ENCODE assay signal across 1 cellular context in the genomic region with DNA sequence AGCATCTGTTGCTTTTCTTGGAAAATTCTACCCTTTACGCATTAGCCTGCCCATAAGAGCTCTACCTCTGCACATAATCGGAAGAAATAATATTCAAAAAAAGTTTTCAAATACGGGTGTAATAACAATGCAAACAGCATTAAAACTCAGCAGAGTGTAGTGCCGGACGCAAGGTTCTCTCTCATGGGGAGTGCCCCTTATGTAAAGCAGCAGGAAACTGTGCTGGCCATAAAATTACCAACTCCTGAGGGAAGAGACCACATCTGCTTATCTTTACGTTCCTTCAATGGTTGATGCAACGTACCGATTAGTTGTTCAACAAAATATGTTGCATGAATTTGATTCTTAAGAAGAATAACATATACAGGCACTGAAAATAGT.
TF ChIP-seq lines count a peak whose summit lies in the region.

No MANE protein-coding gene starts in this region.

TF ChIP-seq in GM12878, 131 proteins besides CTCF, POLR2A, EP300 and RAD21:
- TF ChIP-seq POU2F2 (IDR thresholded peaks at IDR 0.05; ENCODE audit: borderline replicate concordance, low read depth, low read length) (peak; percentile 92; the same call in 2 of the 3 replicates), CREB1 (IDR thresholded peaks at IDR 0.05; ENCODE audit: low read depth) (0 out of 2 replicates have a peak, but pooled peaks have one; percentile 51), CREM (IDR thresholded peaks at IDR 0.05; ENCODE audit: low read depth) (peak; percentile 21; the same call in 1 of the 2 replicates), KAT2A (conservative IDR thresholded peaks at IDR 0.05; ENCODE audit: control insufficient read depth, low read depth, low read length) (no peak), IKZF2 (IDR thresholded peaks at IDR 0.05) (peak; percentile 62 to 66; a peak in 3 of 4 replicates), RBBP5 (conservative IDR thresholded peaks at IDR 0.05) (0 out of 2 replicates have a peak, but pooled peaks have one; percentile 46), SIX5 (IDR thresholded peaks at IDR 0.05; ENCODE audit: low read depth, low read length, severe bottlenecking) (peak; percentile 1), IKZF1 (conservative IDR thresholded peaks at IDR 0.05) (peak; percentile 33; the same call in 1 of the 2 replicates), MEF2A (IDR thresholded peaks at IDR 0.05; ENCODE audit: insufficient read depth, low read depth, low read length) (0 out of 2 replicates have a peak, but pooled peaks have one; percentile 21), RUNX3 (IDR thresholded peaks at IDR 0.05; ENCODE audit: low read length) (peak; percentile 82), PAX5 (IDR thresholded peaks at IDR 0.05; ENCODE audit: borderline replicate concordance, low read depth, low read length) (peak; percentile 50; the same call in 1 of the 2 replicates), FOXM1 (IDR thresholded peaks at IDR 0.05; ENCODE audit: low read depth, low read length) (peak; percentile 68; the same call in 1 of the 2 replicates), POLR2AphosphoS2 (IDR thresholded peaks at IDR 0.05; ENCODE audit: low read depth, low read length) (no peak), NR2F1 (conservative IDR thresholded peaks at IDR 0.05) (0 out of 2 replicates have a peak, but pooled peaks have one; percentile 5), MEF2B (IDR thresholded peaks at IDR 0.05; ENCODE audit: partially characterized antibody, poor library complexity, severe bottlenecking) (peak; percentile 29), CBFB (IDR thresholded peaks at IDR 0.05; ENCODE audit: low read depth) (0 out of 2 replicates have a peak, but pooled peaks have one; percentile 14), CBX5 (IDR thresholded peaks at IDR 0.05; ENCODE audit: low read depth) (0 out of 2 replicates have a peak, but pooled peaks have one; percentile 41), GATAD2B (conservative IDR thresholded peaks at IDR 0.05; ENCODE audit: low read depth) (no peak)
- TF ChIP-seq, protein P1, sequence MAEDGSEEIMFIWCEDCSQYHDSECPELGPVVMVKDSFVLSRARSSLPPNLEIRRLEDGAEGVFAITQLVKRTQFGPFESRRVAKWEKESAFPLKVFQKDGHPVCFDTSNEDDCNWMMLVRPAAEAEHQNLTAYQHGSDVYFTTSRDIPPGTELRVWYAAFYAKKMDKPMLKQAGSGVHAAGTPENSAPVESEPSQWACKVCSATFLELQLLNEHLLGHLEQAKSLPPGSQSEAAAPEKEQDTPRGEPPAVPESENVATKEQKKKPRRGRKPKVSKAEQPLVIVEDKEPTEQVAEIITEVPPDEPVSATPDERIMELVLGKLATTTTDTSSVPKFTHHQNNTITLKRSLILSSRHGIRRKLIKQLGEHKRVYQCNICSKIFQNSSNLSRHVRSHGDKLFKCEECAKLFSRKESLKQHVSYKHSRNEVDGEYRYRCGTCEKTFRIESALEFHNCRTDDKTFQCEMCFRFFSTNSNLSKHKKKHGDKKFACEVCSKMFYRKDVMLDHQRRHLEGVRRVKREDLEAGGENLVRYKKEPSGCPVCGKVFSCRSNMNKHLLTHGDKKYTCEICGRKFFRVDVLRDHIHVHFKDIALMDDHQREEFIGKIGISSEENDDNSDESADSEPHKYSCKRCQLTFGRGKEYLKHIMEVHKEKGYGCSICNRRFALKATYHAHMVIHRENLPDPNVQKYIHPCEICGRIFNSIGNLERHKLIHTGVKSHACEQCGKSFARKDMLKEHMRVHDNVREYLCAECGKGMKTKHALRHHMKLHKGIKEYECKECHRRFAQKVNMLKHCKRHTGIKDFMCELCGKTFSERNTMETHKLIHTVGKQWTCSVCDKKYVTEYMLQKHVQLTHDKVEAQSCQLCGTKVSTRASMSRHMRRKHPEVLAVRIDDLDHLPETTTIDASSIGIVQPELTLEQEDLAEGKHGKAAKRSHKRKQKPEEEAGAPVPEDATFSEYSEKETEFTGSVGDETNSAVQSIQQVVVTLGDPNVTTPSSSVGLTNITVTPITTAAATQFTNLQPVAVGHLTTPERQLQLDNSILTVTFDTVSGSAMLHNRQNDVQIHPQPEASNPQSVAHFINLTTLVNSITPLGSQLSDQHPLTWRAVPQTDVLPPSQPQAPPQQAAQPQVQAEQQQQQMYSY (CRISPR knock-in tag; IDR thresholded peaks at IDR 0.05): no peak
- TF ChIP-seq, protein P2, sequence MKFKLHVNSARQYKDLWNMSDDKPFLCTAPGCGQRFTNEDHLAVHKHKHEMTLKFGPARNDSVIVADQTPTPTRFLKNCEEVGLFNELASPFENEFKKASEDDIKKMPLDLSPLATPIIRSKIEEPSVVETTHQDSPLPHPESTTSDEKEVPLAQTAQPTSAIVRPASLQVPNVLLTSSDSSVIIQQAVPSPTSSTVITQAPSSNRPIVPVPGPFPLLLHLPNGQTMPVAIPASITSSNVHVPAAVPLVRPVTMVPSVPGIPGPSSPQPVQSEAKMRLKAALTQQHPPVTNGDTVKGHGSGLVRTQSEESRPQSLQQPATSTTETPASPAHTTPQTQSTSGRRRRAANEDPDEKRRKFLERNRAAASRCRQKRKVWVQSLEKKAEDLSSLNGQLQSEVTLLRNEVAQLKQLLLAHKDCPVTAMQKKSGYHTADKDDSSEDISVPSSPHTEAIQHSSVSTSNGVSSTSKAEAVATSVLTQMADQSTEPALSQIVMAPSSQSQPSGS (IDR thresholded peaks at IDR 0.05; ENCODE audit: low read length): peak; percentile 70; the same call in 1 of the 2 replicates
